In the genomic region with DNA sequence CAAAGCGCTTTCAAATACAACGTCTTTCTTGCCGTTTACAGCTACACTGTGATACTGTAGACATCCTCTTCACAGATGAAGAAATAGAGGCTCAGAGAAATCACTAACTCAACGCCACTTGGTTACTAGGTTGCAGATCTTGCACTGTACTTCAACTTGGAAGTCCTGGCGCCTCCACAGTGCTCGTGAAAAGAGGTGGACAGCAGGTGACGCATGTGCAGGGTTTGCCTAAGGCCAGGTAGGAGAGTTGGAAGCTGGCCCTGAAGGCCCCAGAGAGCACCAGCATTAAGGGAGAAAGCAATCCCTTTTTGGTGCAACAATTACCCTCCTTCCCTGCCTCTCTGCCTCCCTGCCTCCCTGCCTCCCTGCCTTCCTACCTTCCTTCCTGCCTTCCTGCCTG, we compare ENCODE assay signal across 25 cellular contexts. TPM values are rescaled to one million over a fixed set of nuclear protein-coding genes. Genes with fewer than 3 reads are reported as not detected.
DNase-seq lines count a peak whose midpoint lies in the region; ATAC-seq and TF ChIP-seq lines count a peak whose summit lies in the region.
"Had no signal": no experiment of that assay in that cellular context is flagged by ENCODE, and none has a peak within 500 bp of the region (broad histone marks: within the 10 kb centered on the region; RNA-seq: fewer than 3 reads in every experiment).

No MANE protein-coding gene starts in this region.

- no peaks in the 10 kb centered on the region for H3K79me2 ChIP-seq in osteoblast (ENCODE audit: insufficient read depth, low read length)

- H3K27me3 Mint-ChIP-seq in T-helper 17 cell = peaks cover 45% of the 10 kb centered on the region

- ATAC-seq in T-helper 17 cell (no peak), left lung (peak; percentile 39), HG03025 (IDR thresholded peaks at IDR 0.05; ENCODE audit: low FRiP score, unreplicated experiment) (no peak)
- ATAC-seq: A549, K562, Right ventricle myocardium inferior had no signal

- intact Hi-C loops in left lung (cut with DNase I) (no loop called here), vagina (cut with DNase I) (no loop called here)

- peak overlapping the region; percentile 34 for H3K27ac Mint-ChIP-seq in T-helper 17 cell
- H3K27ac Mint-ChIP-seq: CD4-positive, alpha-beta memory T cell had no signal

- H3K27ac ChIP-seq in left lung (no peak overlapping the region), osteoblast (ENCODE audit: low read depth, low read length) (no peak overlapping the region), vagina (peak overlapping the region; percentile 64)
- H3K27ac ChIP-seq: A549, PC-9, SJCRH30 had no signal

- H3K36me3 Mint-ChIP-seq in T-helper 17 cell (ENCODE audit: low read depth) = no peaks in the 10 kb centered on the region
- H3K36me3 Mint-ChIP-seq: CD4-positive, alpha-beta memory T cell had no signal

- H4K20me1 ChIP-seq in osteoblast (ENCODE audit: insufficient read depth, low read length) = no peaks in the 10 kb centered on the region

- no peak for TF ChIP-seq CTCF in left lung (IDR thresholded peaks at IDR 0.05)
- no peak for TF ChIP-seq CTCF in osteoblast (IDR thresholded peaks at IDR 0.05; ENCODE audit: extremely low read depth, low read depth, low read length)
- no peak for TF ChIP-seq CTCF in vagina (IDR thresholded peaks at IDR 0.05)

- no peak overlapping the region for H3K4me3 Mint-ChIP-seq in T-helper 17 cell
- H3K4me3 Mint-ChIP-seq: CD4-positive, alpha-beta memory T cell had no signal

- peaks cover 3 to 6% of the 10 kb centered on the region in 2 donors for H3K4me1 ChIP-seq in left lung
- H3K4me1 ChIP-seq in osteoblast (ENCODE audit: insufficient read depth, low read length) = no peaks in the 10 kb centered on the region
- peaks cover 10% of the 10 kb centered on the region for H3K4me1 ChIP-seq in vagina
- H3K4me1 ChIP-seq: A549 had no signal

- no peak for TF ChIP-seq POLR2A in vagina (IDR thresholded peaks at IDR 0.05)

- no peak overlapping the region for H2AFZ ChIP-seq in osteoblast (ENCODE audit: low read length)
- H2AFZ ChIP-seq: PC-9 had no signal

- no peaks in the 10 kb centered on the region for H3K27me3 ChIP-seq in left lung
- H3K27me3 ChIP-seq in osteoblast (ENCODE audit: insufficient read depth, low read length) = no peaks in the 10 kb centered on the region
- H3K27me3 ChIP-seq in vagina = no peaks in the 10 kb centered on the region
- H3K27me3 ChIP-seq: SJCRH30 had no signal

- H3K36me3 ChIP-seq in left lung = no peaks in the 10 kb centered on the region
- H3K36me3 ChIP-seq in osteoblast (ENCODE audit: insufficient read depth, low read length) = no peaks in the 10 kb centered on the region
- no peaks in the 10 kb centered on the region for H3K36me3 ChIP-seq in vagina
- H3K36me3 ChIP-seq: SJCRH30 had no signal

- no peak overlapping the region for H3K4me3 ChIP-seq in left lung
- no peak overlapping the region for H3K4me3 ChIP-seq in osteoblast (ENCODE audit: insufficient read depth, low read length)
- no peak overlapping the region for H3K4me3 ChIP-seq in vagina
- H3K4me3 ChIP-seq: A549, K562, PC-9, SJCRH30 had no signal

- H3K4me1 Mint-ChIP-seq in T-helper 17 cell = no peaks in the 10 kb centered on the region
- H3K4me1 Mint-ChIP-seq: CD4-positive, alpha-beta memory T cell had no signal

- no peak overlapping the region for H3K4me2 ChIP-seq in osteoblast (ENCODE audit: insufficient read depth, low read length)
- H3K4me2 ChIP-seq: A549, PC-9 had no signal

- DNase-seq in T-helper 17 cell = no peak
- DNase-seq in left lung = no peak
- DNase-seq in osteoblast (ENCODE audit: insufficient read length, low spot score, missing footprints) = peak; percentile 22
- no peak for DNase-seq in vagina (ENCODE audit: extremely low spot score in 2 of 2)
- DNase-seq in globus pallidus (ENCODE audit: low spot score) = no peak
- no peak for DNase-seq in T-helper 2 cell
- DNase-seq: C1 segment of cervical spinal cord; CD4-positive, alpha-beta memory T cell; DMS 273 treated with DMSO at 0.1 percent for 48 hours; DMS79; EL; GDM1; Kasumi-1; NCI-H1105; NCI-H146; NCI-H1930; NCI-H2107; NCI-H524; NCI-H774; PC-9; SJCRH30 had no signal

- H3K9me3 ChIP-seq in T-helper 17 cell (ENCODE audit: control insufficient read depth, low read length, poor library complexity, severe bottlenecking) = no peaks in the 10 kb centered on the region
- no peaks in the 10 kb centered on the region for H3K9me3 ChIP-seq in left lung
- no peaks in the 10 kb centered on the region for H3K9me3 ChIP-seq in osteoblast (ENCODE audit: low read depth, low read length)
- H3K9me3 ChIP-seq in vagina = no peaks in the 10 kb centered on the region
- H3K9me3 ChIP-seq: A549, SJCRH30 had no signal

RNA-seq across cellular contexts. Expression of gene TSPAN9, which starts 22.8 kb away (rescaled TPM):
- total RNA-seq in T-helper 17 cell = 10 to 100 TPM in 1 of 2 donors, 1 to 10 TPM in 1; 1.4 to 24.2 TPM
- 10 to 100 TPM; 35.6 to 36.8 TPM for total RNA-seq in left lung
- total RNA-seq in osteoblast = 12.1 and 13.0 TPM in 2 replicates
- 32.2 TPM for total RNA-seq in vagina
